8 cellular contexts compared by ENCODE assay signal in the genomic region with DNA sequence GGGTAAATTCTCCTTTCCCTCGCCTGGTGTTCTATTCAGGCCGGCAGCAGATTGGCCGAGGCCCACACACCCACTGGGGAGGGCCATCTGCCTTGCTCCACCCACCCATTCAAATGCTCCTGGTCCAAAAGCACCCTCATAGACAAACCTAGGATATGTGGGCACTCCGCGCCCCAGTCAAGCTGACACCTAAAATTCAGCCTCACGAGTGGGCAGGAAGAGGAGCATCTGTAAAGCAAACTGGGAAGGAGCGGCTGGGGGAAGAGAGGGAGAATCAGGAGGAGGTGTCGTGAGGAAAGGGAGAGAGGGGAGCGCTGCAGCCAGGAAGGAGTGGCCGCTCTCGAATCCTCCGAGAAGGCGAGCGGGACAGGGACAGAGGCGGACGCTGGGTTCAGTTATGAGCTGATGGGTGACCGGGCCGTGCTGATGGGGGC.
A peak's percentile ranks its signal among the peaks of the same experiment; 100 is the strongest.
DNase-seq lines count a peak whose midpoint lies in the region; TF ChIP-seq lines count a peak whose summit lies in the region.

No MANE protein-coding gene starts in this region.

- H3K27ac ChIP-seq in angular gyrus (ENCODE audit: low read depth, low read length): peak overlapping the region; percentile 76
- no peak overlapping the region for H3K27ac ChIP-seq in iPS DF 6.9 (ENCODE audit: low read length)
- H3K27ac ChIP-seq in parathyroid adenoma: no peak overlapping the region

- no peak overlapping the region for H3K9ac ChIP-seq in parathyroid adenoma

- 0 out of 2 replicates have a peak, but pooled peaks cover 2% of the 10 kb centered on the region for H3K4me1 ChIP-seq in iPS DF 6.9 (ENCODE audit: control insufficient read depth, insufficient read depth, low read length)
- H3K4me1 ChIP-seq in parathyroid adenoma: no peaks in the 10 kb centered on the region

- H3K36me3 ChIP-seq in iPS DF 6.9 (ENCODE audit: control insufficient read depth, insufficient read depth, low read length) (no peaks in the 10 kb centered on the region), parathyroid adenoma (ENCODE audit: control insufficient read depth, insufficient read depth, low read length) (no peaks in the 10 kb centered on the region)

- H3K4me3 ChIP-seq in iPS DF 6.9 (ENCODE audit: low read length): peak overlapping the region; percentile 34; the same call in 1 of the 2 replicates
- H3K4me3 ChIP-seq in parathyroid adenoma (ENCODE audit: low read depth, low read length): no peak overlapping the region

- H2AFZ ChIP-seq in parathyroid adenoma: peak overlapping the region; percentile 46

- WGBS in iPS DF 6.9 (ENCODE audit: insufficient coverage, insufficient read length): no CpG with 5 or more reads among the region's 18 CpGs

- no peak overlapping the region for H3K4me2 ChIP-seq in parathyroid adenoma (ENCODE audit: low read length)

- no peaks in the 10 kb centered on the region for H3K79me2 ChIP-seq in parathyroid adenoma

- TF ChIP-seq CTCF in parathyroid adenoma (IDR thresholded peaks at IDR 0.05): no peak

- H3K9me3 ChIP-seq in iPS DF 6.9 (ENCODE audit: control insufficient read depth, insufficient read depth, low read length): no peaks in the 10 kb centered on the region
- H3K9me3 ChIP-seq in parathyroid adenoma (ENCODE audit: control insufficient read depth, low read length): no peaks in the 10 kb centered on the region

- no peaks in the 10 kb centered on the region for H3K27me3 ChIP-seq in iPS DF 6.9 (ENCODE audit: control insufficient read depth, insufficient read depth, low read length)
- no peaks in the 10 kb centered on the region for H3K27me3 ChIP-seq in parathyroid adenoma (ENCODE audit: control insufficient read depth, insufficient read depth, low read length)

- DNase-seq in ELR (ENCODE audit: low read depth): peak; percentile 32
- DNase-seq in iPS DF 6.9 (ENCODE audit: low read depth, low spot score): no peak
- no peak for DNase-seq in AG08396 (ENCODE audit: low spot score)
- no peak for DNase-seq in activated CD4-positive, alpha-beta T cell treated with anti-CD3 and anti-CD28 coated beads, Interleukin-2, amount 50 U/mL, for 48 hours
- no peak for DNase-seq in SKM-1 treated with dmso at 0.1 percent for 144 hours (lab: John Stamatoyannopoulos, UW; ENCODE audit: unreplicated experiment)
- no peak for DNase-seq in NCI-H69 (lab: John Stamatoyannopoulos, UW)
